Comparison of ENCODE assay signal across 15 cellular contexts in genomic region chr5:78809444-78809843, GRCh38.
DNase-seq lines count a peak whose midpoint lies in the region; ATAC-seq and TF ChIP-seq lines count a peak whose summit lies in the region.
"Had no signal": no experiment of that assay in that cellular context is flagged by ENCODE, and none has a peak within 500 bp of the region (broad histone marks: within the 10 kb centered on the region; RNA-seq: fewer than 3 reads in every experiment).

No MANE protein-coding gene starts in this region.

- H2AK5ac ChIP-seq in trophoblast cell (ENCODE audit: low read length) = no peak overlapping the region

- H3K4me2 ChIP-seq in trophoblast cell (ENCODE audit: low read length) = no peak overlapping the region

- ATAC-seq in HG03139 (IDR thresholded peaks at IDR 0.05; ENCODE audit: unreplicated experiment) = no peak

- no peak overlapping the region for H3K18ac ChIP-seq in trophoblast cell (ENCODE audit: low read length)

- no peak overlapping the region for H3K14ac ChIP-seq in trophoblast cell (ENCODE audit: low read length)

- H3K36me3 ChIP-seq in cardiac muscle cell (no peaks in the 10 kb centered on the region), rectal smooth muscle tissue (ENCODE audit: control insufficient read depth, insufficient read depth, low read length) (no peaks in the 10 kb centered on the region), adrenal gland (replicated peaks in 1 of 2) (no peaks in the 10 kb centered on the region), trophoblast cell (ENCODE audit: control insufficient read depth in 1 of 2, insufficient read depth in 2 of 2, low read length in 2 of 2) (no peaks in the 10 kb centered on the region)

- DNase-seq in G401 (ENCODE audit: low spot score) = peak; percentile 44
- DNase-seq in NCI-H774 (lab: John Stamatoyannopoulos, UW) = peak; percentile 61
- peak in 1 of 2 donors; percentile 33 for DNase-seq in cardiac muscle cell (ENCODE audit: low read depth in 1 of 2, low spot score in 1 of 2)
- DNase-seq in stimulated activated CD4-positive, alpha-beta T cell treated with anti-CD3 and anti-CD28 coated beads, Interleukin-4, amount 100 ng/mL, for 24 hours = no peak
- no peak for DNase-seq in adrenal gland
- DNase-seq in trophoblast cell = no peak
- DNase-seq: activated CD8-positive, alpha-beta memory T cell treated with anti-CD3 and anti-CD28 coated beads, Interleukin-2, amount 50 U/mL, for 48 hours; activated gamma-delta T cell treated with Interleukin-2 at 50 U/mL for 16 hours; HCEC 1CT; mammary epithelial cell; NCI-H2171 treated with DMSO at 0.1 percent for 48 hours; T-helper 9 cell had no signal

- H3K23ac ChIP-seq in trophoblast cell (ENCODE audit: low read length) = no peak overlapping the region

- no peak overlapping the region for H2AFZ ChIP-seq in trophoblast cell (ENCODE audit: insufficient read depth, low read length, poor library complexity)

- no peak overlapping the region for H4K8ac ChIP-seq in trophoblast cell (ENCODE audit: low read depth, low read length)

- H2BK120ac ChIP-seq in trophoblast cell (ENCODE audit: insufficient read depth, low read length, poor library complexity) = no peak overlapping the region

- H3K27me3 ChIP-seq in cardiac muscle cell (no peaks in the 10 kb centered on the region), rectal smooth muscle tissue (ENCODE audit: control insufficient read depth, insufficient read depth, low read length) (no peaks in the 10 kb centered on the region), adrenal gland (no peaks in the 10 kb centered on the region), trophoblast cell (ENCODE audit: insufficient read depth, low read length) (no peaks in the 10 kb centered on the region)

- TF ChIP-seq CTCF in cardiac muscle cell (IDR thresholded peaks at IDR 0.05; ENCODE audit: low read depth, low read length) (no peak), adrenal gland (IDR thresholded peaks at IDR 0.05) (no peak)

- H3K9me3 ChIP-seq in cardiac muscle cell (ENCODE audit: low read depth) = no peaks in the 10 kb centered on the region
- no peaks in the 10 kb centered on the region for H3K9me3 ChIP-seq in adrenal gland (replicated peaks in 1 of 3)
- no peaks in the 10 kb centered on the region for H3K9me3 ChIP-seq in trophoblast cell (ENCODE audit: insufficient read depth, low read depth, low read length)

- WGBS in adrenal gland, 4 donors = 83 to 86% (median 84%) methylated on average over 5 to 11 of the region's 11 CpGs
- WGBS in trophoblast cell (ENCODE audit: extremely low coverage, insufficient coverage, insufficient read length) = no CpG with 5 or more reads among the region's 11 CpGs

- H3K79me2 ChIP-seq in trophoblast cell (ENCODE audit: control insufficient read depth, insufficient read depth, low read length, poor library complexity) = no peaks in the 10 kb centered on the region

- no peak overlapping the region for H3K9ac ChIP-seq in rectal smooth muscle tissue (ENCODE audit: low read length)
- H3K9ac ChIP-seq in trophoblast cell (ENCODE audit: low read length) = no peak overlapping the region

- H3K27ac ChIP-seq in cardiac muscle cell (peak overlapping the region; percentile 66), rectal smooth muscle tissue (ENCODE audit: low read depth, low read length) (peak overlapping the region; percentile 53), adrenal gland (no peak overlapping the region), trophoblast cell (ENCODE audit: low read depth, low read length) (no peak overlapping the region)

- no peaks in the 10 kb centered on the region for H3K79me1 ChIP-seq in trophoblast cell (ENCODE audit: low read length)

- no peak overlapping the region for H2BK12ac ChIP-seq in trophoblast cell (ENCODE audit: low read length)

- in situ Hi-C loops in G401 (cut with HindIII; ENCODE audit: low sequenced_read_pairs) = no loop called here

- intact Hi-C loops in adrenal gland (cut with DNase I) = no loop called here

- H3K4me1 ChIP-seq in cardiac muscle cell (ENCODE audit: low read depth) (peaks cover 31% of the 10 kb centered on the region), rectal smooth muscle tissue (ENCODE audit: control insufficient read depth, insufficient read depth, low read length) (peaks cover 16% of the 10 kb centered on the region), adrenal gland (replicated peaks in 1 of 2) (no peaks in the 10 kb centered on the region), trophoblast cell (ENCODE audit: control insufficient read depth in 1 of 2, insufficient read depth in 2 of 2, low read length in 2 of 2) (no peaks in the 10 kb centered on the region)

- H4K12ac ChIP-seq in trophoblast cell (ENCODE audit: low read depth, low read length) = no peak overlapping the region

- TF ChIP-seq POLR2A in adrenal gland (IDR thresholded peaks at IDR 0.05) = no peak

- no peak overlapping the region for H3K4me3 ChIP-seq in cardiac muscle cell
- no peak overlapping the region for H3K4me3 ChIP-seq in rectal smooth muscle tissue (ENCODE audit: low read length)
- no peak overlapping the region for H3K4me3 ChIP-seq in adrenal gland
- no peak overlapping the region for H3K4me3 ChIP-seq in trophoblast cell (ENCODE audit: low read depth, low read length)
- H3K4me3 ChIP-seq: skin epidermis had no signal

- H2BK5ac ChIP-seq in trophoblast cell (ENCODE audit: low read depth, low read length, poor library complexity) = no peak overlapping the region

- no peak overlapping the region for H4K91ac ChIP-seq in trophoblast cell (ENCODE audit: low read depth, low read length)

- H3K4ac ChIP-seq in trophoblast cell (ENCODE audit: low read depth, low read length) = no peak overlapping the region

Comparison
In these comparisons a context has a peak if more than half of its experiments do, and no peak if none do; other contexts are left out.
1. DNase-seq: peak in G401 (single experiment) and NCI-H774 (single experiment); none in stimulated activated CD4-positive, alpha-beta T cell treated with anti-CD3 and anti-CD28 coated beads, Interleukin-4, amount 100 ng/mL, for 24 hours (single experiment), adrenal gland (0 of 7) and trophoblast cell (0 of 2).
2. H3K27ac ChIP-seq: peak in cardiac muscle cell (single experiment) and rectal smooth muscle tissue (single experiment); none in adrenal gland (0 of 5) and trophoblast cell (single experiment).